9 cellular contexts compared by ENCODE assay signal in genomic region chr11:14544611-14545010, GRCh38. TPM values are rescaled to one million over a fixed set of nuclear protein-coding genes. Genes with fewer than 3 reads are reported as not detected.
DNase-seq lines count a peak whose midpoint lies in the region; ATAC-seq lines count a peak whose summit lies in the region.
"Had no signal": no experiment of that assay in that cellular context is flagged by ENCODE, and none has a peak within 500 bp of the region (broad histone marks: within the 10 kb centered on the region; RNA-seq: fewer than 3 reads in every experiment).

No MANE protein-coding gene starts in this region.

- peaks cover 40% of the 10 kb centered on the region for H3K4me1 Mint-ChIP-seq in activated CD4-positive, alpha-beta T cell treated with anti-CD3 and anti-CD28 coated beads for 36 hours
- peaks cover 12% of the 10 kb centered on the region for H3K4me1 Mint-ChIP-seq in stimulated activated memory B cell treated with anti-CD40 and anti-IgM and Interleukin-4, amounts not matched to agents 10 μg/mL and 1 μg/mL and 100 μg/mL, for 72 hours

- 66% methylated on average over 3 of the region's 3 CpGs for whole genome bisulfite sequencing in right cardiac atrium

- no peaks in the 10 kb centered on the region for H3K9me3 ChIP-seq in right cardiac atrium (ENCODE audit: control insufficient read depth, low read length)

- no peak overlapping the region for H3K4me3 ChIP-seq in right cardiac atrium (ENCODE audit: low read length)

- intact Hi-C loops in activated CD4-positive, alpha-beta T cell treated with anti-CD3 and anti-CD28 coated beads for 36 hours (cut with DNase I, micrococcal nuclease), result loop anchor here (1.0 to 2.0 kb wide), 6 partner anchors 24 to 346 kb away; partner anchors contain the start of gene PSMA1 (in 1 of the 2)
- intact Hi-C loops in right cardiac atrium (cut with DNase I), result loop anchor here in 2 of 4 donors (10.0 kb wide), 1 partner anchor 100 kb away; the partner anchor contains the start of gene PDE3B (in 2 of the 2)

- H3K27me3 Mint-ChIP-seq in activated CD4-positive, alpha-beta T cell treated with anti-CD3 and anti-CD28 coated beads for 36 hours, result no peaks in the 10 kb centered on the region
- no peaks in the 10 kb centered on the region for H3K27me3 Mint-ChIP-seq in stimulated activated memory B cell treated with anti-CD40 and anti-IgM and Interleukin-4, amounts not matched to agents 10 μg/mL and 1 μg/mL and 100 μg/mL, for 72 hours

- peaks cover 2% of the 10 kb centered on the region for H3K9me3 Mint-ChIP-seq in activated CD4-positive, alpha-beta T cell treated with anti-CD3 and anti-CD28 coated beads for 36 hours (ENCODE audit: low read depth)
- no peaks in the 10 kb centered on the region for H3K9me3 Mint-ChIP-seq in stimulated activated memory B cell treated with anti-CD40 and anti-IgM and Interleukin-4, amounts not matched to agents 10 μg/mL and 1 μg/mL and 100 μg/mL, for 72 hours

- CTCF ChIA-PET in activated CD4-positive, alpha-beta T cell treated with anti-CD3 and anti-CD28 coated beads for 36 hours (lab: Charles Lee), result interaction anchor here (1.4 to 3.8 kb wide), 2 partner anchors 100 to 359 kb away, joined by 5 to 11 read pairs; no protein-coding TSS in a partner anchor

- H3K27me3 ChIP-seq in right cardiac atrium (ENCODE audit: control insufficient read depth, insufficient read depth), result no peaks in the 10 kb centered on the region

- H3K36me3 Mint-ChIP-seq in activated CD4-positive, alpha-beta T cell treated with anti-CD3 and anti-CD28 coated beads for 36 hours (ENCODE audit: low read depth), result peaks cover 2% of the 10 kb centered on the region
- no peaks in the 10 kb centered on the region for H3K36me3 Mint-ChIP-seq in stimulated activated memory B cell treated with anti-CD40 and anti-IgM and Interleukin-4, amounts not matched to agents 10 μg/mL and 1 μg/mL and 100 μg/mL, for 72 hours

- no peak overlapping the region for H3K27ac ChIP-seq in right cardiac atrium (ENCODE audit: low read length)

- peaks cover 4% of the 10 kb centered on the region for H3K4me1 ChIP-seq in right cardiac atrium (ENCODE audit: control insufficient read depth, insufficient read depth, low read length)

- POLR2A ChIA-PET in activated CD4-positive, alpha-beta T cell treated with anti-CD3 and anti-CD28 coated beads for 36 hours (lab: Charles Lee), result interaction anchor here (0.6 to 1.3 kb wide), 2 partner anchors 34 to 263 kb away, joined by 3 to 4 read pairs; no protein-coding TSS in a partner anchor

- DNase-seq in activated CD4-positive, alpha-beta T cell treated with anti-CD3 and anti-CD28 coated beads for 36 hours, result no peak
- no peak for DNase-seq in activated CD4-positive, alpha-beta T cell treated with anti-CD3 and anti-CD28 coated beads, Interleukin-2, amount 50 U/mL, for 4 hours
- peak; percentile 81 for DNase-seq in SKM-1 (lab: John Stamatoyannopoulos, UW; ENCODE audit: unreplicated experiment)
- no peak for DNase-seq in NCI-H82 (lab: John Stamatoyannopoulos, UW)
- DNase-seq in right cardiac atrium, result no peak
- DNase-seq in kidney tubule cell (ENCODE audit: low spot score), result no peak
- DNase-seq: KG1 had no signal

- no peak overlapping the region for H3K4me3 Mint-ChIP-seq in activated CD4-positive, alpha-beta T cell treated with anti-CD3 and anti-CD28 coated beads for 36 hours
- H3K4me3 Mint-ChIP-seq in stimulated activated memory B cell treated with anti-CD40 and anti-IgM and Interleukin-4, amounts not matched to agents 10 μg/mL and 1 μg/mL and 100 μg/mL, for 72 hours, result no peak overlapping the region

- peak overlapping the region; percentile 72 for H3K27ac Mint-ChIP-seq in activated CD4-positive, alpha-beta T cell treated with anti-CD3 and anti-CD28 coated beads for 36 hours
- peak overlapping the region; percentile 8 for H3K27ac Mint-ChIP-seq in stimulated activated memory B cell treated with anti-CD40 and anti-IgM and Interleukin-4, amounts not matched to agents 10 μg/mL and 1 μg/mL and 100 μg/mL, for 72 hours

- peak; percentile 79 for ATAC-seq in activated CD4-positive, alpha-beta T cell treated with anti-CD3 and anti-CD28 coated beads for 36 hours
- ATAC-seq in HG03045 (IDR thresholded peaks at IDR 0.05; ENCODE audit: unreplicated experiment) (peak; percentile 73), right cardiac atrium (no peak)
- peak; percentile 39 for ATAC-seq in stimulated activated memory B cell treated with anti-CD40 and anti-IgM and Interleukin-4, amounts not matched to agents 10 μg/mL and 1 μg/mL and 100 μg/mL, for 72 hours

RNA-seq across cellular contexts. Expression of gene PSMA1, which starts 24.4 kb away (rescaled TPM):
- 100 to 1,000 TPM; 231 to 330 TPM for total RNA-seq in activated CD4-positive, alpha-beta T cell treated with anti-CD3 and anti-CD28 coated beads for 36 hours
- total RNA-seq in right cardiac atrium, result 100 to 1,000 TPM; 105 to 132 (median 117) TPM
- 145 TPM for polyA plus RNA-seq in right cardiac atrium

RNA-seq across cellular contexts. Expression of gene COPB1, which starts 45.0 kb away (rescaled TPM):
- total RNA-seq in activated CD4-positive, alpha-beta T cell treated with anti-CD3 and anti-CD28 coated beads for 36 hours, result 100 to 1,000 TPM; 102 to 106 TPM
- 10 to 100 TPM; 46.0 to 62.3 (median 55.3) TPM for total RNA-seq in right cardiac atrium
- polyA plus RNA-seq in right cardiac atrium, result 41.7 TPM

Comparison
In these comparisons a context has a peak if more than half of its experiments do, and no peak if none do; other contexts are left out.
1. ATAC-seq: peak in activated CD4-positive, alpha-beta T cell treated with anti-CD3 and anti-CD28 coated beads for 36 hours (single experiment), HG03045 (single experiment) and stimulated activated memory B cell treated with anti-CD40 and anti-IgM and Interleukin-4, amounts not matched to agents 10 μg/mL and 1 μg/mL and 100 μg/mL, for 72 hours (single experiment); none in right cardiac atrium (0 of 2).